19 cellular contexts compared by ENCODE assay signal in genomic region chrX:57417827-57418226, GRCh38.
A peak's percentile ranks its signal among the peaks of the same experiment; 100 is the strongest.
DNase-seq lines count a peak whose midpoint lies in the region; ATAC-seq, FAIRE-seq and TF ChIP-seq lines count a peak whose summit lies in the region.
"Had no signal": no experiment of that assay in that cellular context is flagged by ENCODE, and none has a peak within 500 bp of the region (broad histone marks: within the 10 kb centered on the region; RNA-seq: fewer than 3 reads in every experiment).

No MANE protein-coding gene starts in this region.

- no TSS peak for BruUV-seq in Calu3 (replicated peaks; lab: Mats Ljungman, UMichigan)
- no TSS peak for BruUV-seq in GM12878 (replicated peaks; lab: Mats Ljungman, UMichigan)

- H3K4me3 ChIP-seq in GM12865 (ENCODE audit: low read depth, low read length) (no peak overlapping the region), GM12878 (no peak overlapping the region)

- no peak overlapping the region for H3K4me2 ChIP-seq in GM12878 (ENCODE audit: control insufficient read depth, insufficient read depth)
- H3K4me2 ChIP-seq: SK-N-SH had no signal

- no peaks in the 10 kb centered on the region for H3K79me2 ChIP-seq in GM12878 (ENCODE audit: control insufficient read depth, insufficient read depth, low read length)

- H3K27ac Mint-ChIP-seq in Calu3 (ENCODE audit: unreplicated experiment) (no peak overlapping the region), chondrocyte (ENCODE audit: unreplicated experiment) (no peak overlapping the region), mesothelial cell of epicardium (no peak overlapping the region)
- H3K27ac Mint-ChIP-seq: T-cell had no signal

- no peak for TF ChIP-seq CTCF in Calu3 (IDR thresholded peaks at IDR 0.05; ENCODE audit: unreplicated experiment)
- no peak for TF ChIP-seq CTCF in GM12865 (IDR thresholded peaks at IDR 0.05; ENCODE audit: insufficient read depth, low read depth, low read length, missing control alignments)
- TF ChIP-seq CTCF in GM12878 (IDR thresholded peaks at IDR 0.05 in 2 of 3, conservative IDR thresholded peaks at IDR 0.05 in 1 of 3; ENCODE audit: control insufficient read depth in 2 of 3, extremely low read depth in 1 of 3, insufficient read depth in 1 of 3, low read depth in 3 of 3, low read length in 3 of 3), result no peak
- TF ChIP-seq CTCF in chondrocyte (IDR thresholded peaks at IDR 0.05), result no peak
- TF ChIP-seq CTCF in mesothelial cell of epicardium (IDR thresholded peaks at IDR 0.05; ENCODE audit: unreplicated experiment), result no peak

- RAD21 ChIA-PET in GM12878 (lab: Charles Lee; ENCODE audit: unreplicated experiment), result no interaction called here

- intact Hi-C loops in Calu3 (cut with micrococcal nuclease; ENCODE audit: unreplicated experiment), result no loop called here
- intact Hi-C loops in GM12878 (cut with micrococcal nuclease; ENCODE audit: unreplicated experiment), result loop anchor here (10.0 kb wide), 1 partner anchor 93 kb away; no protein-coding TSS in a partner anchor

- H3K36me3 Mint-ChIP-seq in Calu3 (ENCODE audit: insufficient read depth, unreplicated experiment) (no peaks in the 10 kb centered on the region), chondrocyte (ENCODE audit: low read depth) (no peaks in the 10 kb centered on the region), mesothelial cell of epicardium (peaks cover 5% of the 10 kb centered on the region)

- no peaks in the 10 kb centered on the region for H3K36me3 ChIP-seq in GM12878 (ENCODE audit: control insufficient read depth in 2 of 2, insufficient read depth in 2 of 2, low read length in 1 of 2)
- H3K36me3 ChIP-seq: BE2C had no signal

- no peaks in the 10 kb centered on the region for H4K20me1 ChIP-seq in GM12878 (ENCODE audit: control insufficient read depth, insufficient read depth)

- CTCF ChIA-PET in Calu3 (lab: Charles Lee), result no interaction called here
- CTCF ChIA-PET in GM12878 (lab: Yijun Ruan, JAX), result no interaction called here

- H2AFZ ChIP-seq in GM12878 (ENCODE audit: control insufficient read depth, low read depth, low read length), result no peak overlapping the region

- SMC1A ChIA-PET in GM12878 (lab: Charles Lee; ENCODE audit: uncharacterized antibody, unreplicated experiment), result no interaction called here

- no peaks in the 10 kb centered on the region for H3K27me3 ChIP-seq in GM12878 (replicated peaks in 1 of 2; ENCODE audit: control insufficient read depth in 2 of 2, insufficient read depth in 2 of 2, low read length in 1 of 2)
- H3K27me3 ChIP-seq: BE2C had no signal

- H3K4me1 Mint-ChIP-seq in Calu3 (ENCODE audit: low read depth, unreplicated experiment) (no peaks in the 10 kb centered on the region), chondrocyte (ENCODE audit: low read depth) (no peaks in the 10 kb centered on the region), mesothelial cell of epicardium (no peaks in the 10 kb centered on the region)

- H3K4me3 Mint-ChIP-seq in Calu3 (ENCODE audit: low read depth, unreplicated experiment) (no peak overlapping the region), chondrocyte (ENCODE audit: unreplicated experiment) (no peak overlapping the region), mesothelial cell of epicardium (no peak overlapping the region)
- H3K4me3 Mint-ChIP-seq: T-cell had no signal

- H3K9me3 ChIP-seq in GM12878 (replicated peaks; ENCODE audit: control insufficient read depth, insufficient read depth, low read length), result no peaks in the 10 kb centered on the region
- H3K9me3 ChIP-seq: BE2C, SK-N-SH had no signal

- TF ChIP-seq RAD21 in GM12878 (IDR thresholded peaks at IDR 0.05; ENCODE audit: insufficient read depth, low read depth, low read length), result no peak

- no peaks in the 10 kb centered on the region for H3K4me1 ChIP-seq in GM12878 (ENCODE audit: control insufficient read depth, insufficient read depth, low read length)
- H3K4me1 ChIP-seq: BE2C had no signal

- ATAC-seq in GM12878, result peak; percentile 82
- ATAC-seq: Panc1, T-cell had no signal

- POLR2A ChIA-PET in GM12878 (lab: Charles Lee), result no interaction called here

- no peak for FAIRE-seq in GM12878 (lab: Jason Lieb, UNC)
- FAIRE-seq: G401.6 had no signal

- WGBS in GM12878 (ENCODE audit: insufficient coverage, insufficient replicate concordance, low lambda C conversion rate, missing lambda C conversion rate), result 16% methylated on average over 4 of the region's 4 CpGs

- TF ChIP-seq POLR2A in GM12878 (IDR thresholded peaks at IDR 0.05; ENCODE audit: low read depth, low read length), result no peak

- H3K9me3 Mint-ChIP-seq in Calu3 (ENCODE audit: low read depth, unreplicated experiment) (no peaks in the 10 kb centered on the region), chondrocyte (ENCODE audit: low read depth) (peaks cover 48% of the 10 kb centered on the region), mesothelial cell of epicardium (peaks cover 41% of the 10 kb centered on the region)

- H3K27me3 Mint-ChIP-seq in Calu3 (ENCODE audit: unreplicated experiment), result no peaks in the 10 kb centered on the region
- no peaks in the 10 kb centered on the region for H3K27me3 Mint-ChIP-seq in chondrocyte (ENCODE audit: low read depth)
- no peaks in the 10 kb centered on the region for H3K27me3 Mint-ChIP-seq in mesothelial cell of epicardium (ENCODE audit: low read depth)

- in situ Hi-C loops in GM12878 (cut with MboI), result no loop called here

- H3K9ac ChIP-seq in GM12878 (ENCODE audit: control insufficient read depth, insufficient read depth, low read length), result no peak overlapping the region
- H3K9ac ChIP-seq: SK-N-SH had no signal

- TF ChIP-seq EP300 in GM12878 (IDR thresholded peaks at IDR 0.05; ENCODE audit: borderline replicate concordance in 1 of 2, control insufficient read depth in 1 of 2, low read depth in 2 of 2, low read length in 2 of 2), result no peak

- DNase-seq in Calu3, result peak; percentile 0
- peak; percentile 7 for DNase-seq in GM12865 (ENCODE audit: low read depth)
- peak; percentile 7 for DNase-seq in KG1 (lab: John Stamatoyannopoulos, UW)
- DNase-seq in GM12878 (ENCODE audit: low read depth, low spot score), result peak; percentile 4
- DNase-seq in NCI-H2107 (lab: John Stamatoyannopoulos, UW), result no peak
- DNase-seq in chondrocyte (ENCODE audit: low spot score), result no peak
- DNase-seq in mesothelial cell of epicardium (ENCODE audit: low spot score in 2 of 2, unreplicated experiment in 2 of 2), result no peak
- DNase-seq: BE2C, COR-L47, DMS 273 treated with DMSO at 0.1 percent for 48 hours, H7, NCI-H1694 treated with DMSO at 0.1 percent for 48 hours, NCI-H446 treated with DMSO at 0.1 percent for 48 hours, NCI-H526 treated with DMSO at 0.1 percent for 48 hours, SIG-M5, SK-N-SH, T-cell had no signal

- no peak overlapping the region for H3K27ac ChIP-seq in GM12878 (ENCODE audit: control insufficient read depth, insufficient read depth)

TF ChIP-seq in GM12878, 131 proteins besides CTCF, POLR2A, EP300 and RAD21:
- TF ChIP-seq RBBP5 (conservative IDR thresholded peaks at IDR 0.05) (no peak), HSF1 (IDR thresholded peaks at IDR 0.05; ENCODE audit: low read depth, low read length) (no peak), RUNX3 (IDR thresholded peaks at IDR 0.05; ENCODE audit: low read length) (peak; percentile 9; the same call in 1 of the 2 replicates), NFXL1 (IDR thresholded peaks at IDR 0.05; ENCODE audit: borderline replicate concordance) (no peak)
- TF ChIP-seq, protein P1, sequence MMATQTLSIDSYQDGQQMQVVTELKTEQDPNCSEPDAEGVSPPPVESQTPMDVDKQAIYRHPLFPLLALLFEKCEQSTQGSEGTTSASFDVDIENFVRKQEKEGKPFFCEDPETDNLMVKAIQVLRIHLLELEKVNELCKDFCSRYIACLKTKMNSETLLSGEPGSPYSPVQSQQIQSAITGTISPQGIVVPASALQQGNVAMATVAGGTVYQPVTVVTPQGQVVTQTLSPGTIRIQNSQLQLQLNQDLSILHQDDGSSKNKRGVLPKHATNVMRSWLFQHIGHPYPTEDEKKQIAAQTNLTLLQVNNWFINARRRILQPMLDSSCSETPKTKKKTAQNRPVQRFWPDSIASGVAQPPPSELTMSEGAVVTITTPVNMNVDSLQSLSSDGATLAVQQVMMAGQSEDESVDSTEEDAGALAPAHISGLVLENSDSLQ (IDR thresholded peaks at IDR 0.05), result no peak

Comparison
In these comparisons a context has a peak if more than half of its experiments do, and no peak if none do; other contexts are left out.
1. DNase-seq: peak in Calu3 (single experiment), GM12865 (single experiment), KG1 (single experiment) and GM12878 (single experiment); none in NCI-H2107 (single experiment), chondrocyte (single experiment) and mesothelial cell of epicardium (0 of 2).